ENCODE assay signal across 6 cellular contexts in genomic region chr17:4938670-4939553, GRCh38. TPM values are rescaled to one million over a fixed set of nuclear protein-coding genes. Genes with fewer than 3 reads are reported as not detected.
A peak's percentile ranks its signal among the peaks of the same experiment; 100 is the strongest.
DNase-seq lines count a peak whose midpoint lies in the region; ATAC-seq and TF ChIP-seq lines count a peak whose summit lies in the region.

No MANE protein-coding gene starts in this region.

- ATAC-seq in left ventricle myocardium superior (peak; percentile 1), HG02642 (IDR thresholded peaks at IDR 0.05; ENCODE audit: poor library complexity, unreplicated experiment) (no peak), GM18868 (IDR thresholded peaks at IDR 0.05; ENCODE audit: unreplicated experiment) (no peak)

- H3K9me3 ChIP-seq in AG04450 (ENCODE audit: control insufficient read depth, insufficient read depth, low read length): no peaks in the 10 kb centered on the region; the same call in 1 of the 2 replicates
- H3K9me3 ChIP-seq in OCI-LY1 (ENCODE audit: low read length): no peaks in the 10 kb centered on the region

- CTCF ChIA-PET in AG04450 (lab: Charles Lee): interaction anchor here (1.1 to 2.8 kb wide), 3 partner anchors 15 to 49 kb away, joined by 5 to 25 read pairs (median 5); partner anchors contain the start of gene CAMTA2

- peaks cover 61% of the 10 kb centered on the region for H3K36me3 ChIP-seq in OCI-LY1 (ENCODE audit: insufficient read depth, low read length)
- peaks cover 3% of the 10 kb centered on the region for H3K36me3 ChIP-seq in urinary bladder (ENCODE audit: insufficient read depth)

- H3K27ac ChIP-seq in AG04450 (ENCODE audit: low read depth, low read length) (peak overlapping the region; percentile 67), OCI-LY1 (ENCODE audit: low read depth, low read length, poor library complexity, severe bottlenecking) (peak overlapping the region; percentile 85), urinary bladder (ENCODE audit: low read depth) (peak overlapping the region; percentile 81)

- H3K4me3 ChIP-seq in AG04450 (ENCODE audit: low read depth, low read length) (peak overlapping the region; percentile 92), OCI-LY1 (ENCODE audit: low read depth, low read length, poor library complexity, severe bottlenecking) (peak overlapping the region; percentile 85), urinary bladder (ENCODE audit: low read depth, low read length) (peak overlapping the region; percentile 76)

- intact Hi-C loops in left ventricle myocardium superior (cut with micrococcal nuclease): no loop called here

- 56% methylated on average over 19 of the region's 19 CpGs for WGBS in urinary bladder

- H3K9me2 ChIP-seq in OCI-LY1 (ENCODE audit: low read depth, low read length): no peaks in the 10 kb centered on the region

- POLR2A ChIA-PET in AG04450 (lab: Yijun Ruan, JAX): interaction anchor here (0.5 to 2.4 kb wide), 9 partner anchors 9 to 516 kb away, joined by 3 to 55 read pairs (median 8); partner anchors contain the start of genes ENO3, INCA1, KIF1C and PFN1

- TF ChIP-seq CTCF in AG04450 (IDR thresholded peaks at IDR 0.05; ENCODE audit: low read depth, low read length): no peak
- no peak; the same call in 1 of the 2 replicates for TF ChIP-seq CTCF in OCI-LY1 (IDR thresholded peaks at IDR 0.05; ENCODE audit: low read length)

- no peaks in the 10 kb centered on the region for H3K27me3 ChIP-seq in AG04450 (ENCODE audit: control insufficient read depth, insufficient read depth, low read length)
- H3K27me3 ChIP-seq in OCI-LY1 (ENCODE audit: insufficient read depth, low read length): no peaks in the 10 kb centered on the region

- peak overlapping the region; percentile 84 for H3K4me2 ChIP-seq in OCI-LY1 (ENCODE audit: low read length)

- H2AFZ ChIP-seq in OCI-LY1 (ENCODE audit: low read length): no peak overlapping the region

- H4K20me1 ChIP-seq in OCI-LY1 (ENCODE audit: insufficient read depth, low read length): no peaks in the 10 kb centered on the region

- H3K4me1 ChIP-seq in OCI-LY1 (ENCODE audit: insufficient read depth, low read length, severe bottlenecking): peaks cover 45% of the 10 kb centered on the region
- H3K4me1 ChIP-seq in urinary bladder (ENCODE audit: insufficient read depth): no peaks in the 10 kb centered on the region

- H3K9ac ChIP-seq in OCI-LY1 (ENCODE audit: low read length): peak overlapping the region; percentile 98

- no peak for DNase-seq in AG04450 (ENCODE audit: low read depth, low spot score)
- peak; percentile 45 for DNase-seq in left ventricle myocardium superior

- H3F3A ChIP-seq in OCI-LY1 (ENCODE audit: insufficient read depth, low read length): peaks cover 4% of the 10 kb centered on the region; the same call in 1 of the 2 replicates

- H3K79me2 ChIP-seq in OCI-LY1 (ENCODE audit: insufficient read depth, low read length): peaks cover 16% of the 10 kb centered on the region; the same call in 1 of the 2 replicates

RNA-seq across cellular contexts. Expression of gene SLC25A11, which starts 0.9 kb away (rescaled TPM):
- polyA plus RNA-seq in AG04450 (2011; rRNA removed) (44.7 and 50.0 TPM in 2 replicates), urinary bladder (73.5 TPM)
- polyA minus RNA-seq in AG04450 (2011; rRNA and poly(A)+ RNA removed): 33.0 and 50.2 TPM in 2 replicates
- total RNA-seq in left ventricle myocardium superior (246 TPM), urinary bladder (27.7 TPM)

RNA-seq across cellular contexts. Expression of gene RNF167, which starts 1.2 kb away (rescaled TPM):
- polyA plus RNA-seq in AG04450 (2011; rRNA removed) (63.1 and 64.3 TPM in 2 replicates), urinary bladder (119 TPM)
- polyA minus RNA-seq in AG04450 (2011; rRNA and poly(A)+ RNA removed): 59.1 and 74.8 TPM in 2 replicates
- total RNA-seq in left ventricle myocardium superior (104 TPM), urinary bladder (15.3 TPM)

RNA-seq across cellular contexts. Expression of gene GP1BA, which starts 6.8 kb away (rescaled TPM):
- not detected in 2 replicates for polyA plus RNA-seq in AG04450 (2011; rRNA removed)
- polyA minus RNA-seq in AG04450 (2011; rRNA and poly(A)+ RNA removed): not detected in 2 replicates
- not detected for total RNA-seq in left ventricle myocardium superior
- total RNA-seq in urinary bladder: not detected
- 0.04 TPM for polyA plus RNA-seq in urinary bladder

RNA-seq across cellular contexts. Expression of gene PFN1, which starts 9.4 kb away (rescaled TPM):
- 1,141 and 1,329 TPM in 2 replicates for polyA plus RNA-seq in AG04450 (2011; rRNA removed)
- 784 and 887 TPM in 2 replicates for polyA minus RNA-seq in AG04450 (2011; rRNA and poly(A)+ RNA removed)
- total RNA-seq in left ventricle myocardium superior: 193 TPM
- total RNA-seq in urinary bladder: 205 TPM
- 1,651 TPM for polyA plus RNA-seq in urinary bladder

RNA-seq across cellular contexts. Expression of gene ENO3, which starts 12.0 kb away (rescaled TPM):
- polyA plus RNA-seq in AG04450 (2011; rRNA removed): 2.3 and 3.2 TPM in 2 replicates
- 2.1 and 2.6 TPM in 2 replicates for polyA minus RNA-seq in AG04450 (2011; rRNA and poly(A)+ RNA removed)
- total RNA-seq in left ventricle myocardium superior: 670 TPM
- 31.5 TPM for total RNA-seq in urinary bladder
- 6.3 TPM for polyA plus RNA-seq in urinary bladder
